Comparison of ENCODE assay signal across 21 cellular contexts in genomic region chr14:89519000-89519399, GRCh38.
"Had no signal": no experiment of that assay in that cellular context is flagged by ENCODE, and none has a peak within 500 bp of the region (broad histone marks: within the 10 kb centered on the region; RNA-seq: fewer than 3 reads in every experiment).

No MANE protein-coding gene starts in this region.

- H3K4me3 ChIP-seq: esophagus squamous epithelium, heart left ventricle, mucosa of descending colon, neural progenitor cell, pancreas, right lobe of liver, testis, tibial nerve had no signal

- H3K27ac ChIP-seq: epithelial cell of prostate, esophagus squamous epithelium, heart left ventricle, neural progenitor cell, pancreas, right lobe of liver, testis, tibial nerve had no signal

- H3K4me1 ChIP-seq: esophagus squamous epithelium, neural progenitor cell, right lobe of liver, testis, tibial nerve had no signal

- ATAC-seq: effector memory CD8-positive, alpha-beta T cell; heart left ventricle; mucosa of descending colon; naive thymus-derived CD8-positive, alpha-beta T cell; pancreas; right lobe of liver; stimulated activated memory B cell treated with anti-CD40 and anti-IgM and Interleukin-4, amounts not matched to agents 10 μg/mL and 1 μg/mL and 100 μg/mL, for 72 hours had no signal

- H3K27me3 ChIP-seq: esophagus squamous epithelium, heart left ventricle, neural progenitor cell, pancreas, right lobe of liver, testis, tibial nerve had no signal

- H3K9me3 Mint-ChIP-seq: effector memory CD8-positive, alpha-beta T cell had no signal

- H3K4me3 Mint-ChIP-seq: dendritic cell treated with granulocyte-macrophage colony-stimulating factor and Interleukin-4, amounts not matched to agents 40 ng/mL and 50 ng/mL, for 4 days; effector memory CD8-positive, alpha-beta T cell; neural progenitor cell; stimulated activated memory B cell treated with anti-CD40 and anti-IgM and Interleukin-4, amounts not matched to agents 10 μg/mL and 1 μg/mL and 100 μg/mL, for 72 hours; stimulated activated naive CD8-positive, alpha-beta T cell treated with anti-CD3 and anti-CD28 coated beads, Interleukin-15, Interleukin-2, amounts not matched to agents 100 ng/mL and 50 ng/mL, for 24 hours had no signal

- H3K9me3 ChIP-seq: pancreas, right lobe of liver, testis had no signal

- H3K27me3 Mint-ChIP-seq: dendritic cell treated with granulocyte-macrophage colony-stimulating factor and Interleukin-4, amounts not matched to agents 40 ng/mL and 50 ng/mL, for 4 days; effector memory CD8-positive, alpha-beta T cell; naive thymus-derived CD8-positive, alpha-beta T cell; progenitor cell of endocrine pancreas; stimulated activated memory B cell treated with anti-CD40 and anti-IgM and Interleukin-4, amounts not matched to agents 10 μg/mL and 1 μg/mL and 100 μg/mL, for 72 hours; stimulated activated naive CD8-positive, alpha-beta T cell treated with anti-CD3 and anti-CD28 coated beads, Interleukin-15, Interleukin-2, amounts not matched to agents 100 ng/mL and 50 ng/mL, for 24 hours had no signal

- H3K36me3 ChIP-seq: neural progenitor cell, pancreas, right lobe of liver had no signal

- H3K27ac Mint-ChIP-seq: neural progenitor cell; progenitor cell of endocrine pancreas; stimulated activated memory B cell treated with anti-CD40 and anti-IgM and Interleukin-4, amounts not matched to agents 10 μg/mL and 1 μg/mL and 100 μg/mL, for 72 hours; stimulated activated naive CD8-positive, alpha-beta T cell treated with anti-CD3 and anti-CD28 coated beads, Interleukin-15, Interleukin-2, amounts not matched to agents 100 ng/mL and 50 ng/mL, for 24 hours had no signal

- DNase-seq: cerebellar nuclear complex; effector memory CD8-positive, alpha-beta T cell; esophagus squamous epithelium; foreskin melanocyte; heart left ventricle; hippocampal formation; mammary epithelial cell; mucosa of descending colon; naive thymus-derived CD8-positive, alpha-beta T cell; nucleus accumbens; pancreas; right lobe of liver; stimulated activated CD4-positive, alpha-beta T cell treated with anti-CD3 and anti-CD28 coated beads, Interleukin-4, amount 100 ng/mL, for 24 hours; testis had no signal

- H3K4me1 Mint-ChIP-seq: neural progenitor cell had no signal

- H3K36me3 Mint-ChIP-seq: neural progenitor cell had no signal
